ENCODE assay signal across 8 cellular contexts in the genomic region with DNA sequence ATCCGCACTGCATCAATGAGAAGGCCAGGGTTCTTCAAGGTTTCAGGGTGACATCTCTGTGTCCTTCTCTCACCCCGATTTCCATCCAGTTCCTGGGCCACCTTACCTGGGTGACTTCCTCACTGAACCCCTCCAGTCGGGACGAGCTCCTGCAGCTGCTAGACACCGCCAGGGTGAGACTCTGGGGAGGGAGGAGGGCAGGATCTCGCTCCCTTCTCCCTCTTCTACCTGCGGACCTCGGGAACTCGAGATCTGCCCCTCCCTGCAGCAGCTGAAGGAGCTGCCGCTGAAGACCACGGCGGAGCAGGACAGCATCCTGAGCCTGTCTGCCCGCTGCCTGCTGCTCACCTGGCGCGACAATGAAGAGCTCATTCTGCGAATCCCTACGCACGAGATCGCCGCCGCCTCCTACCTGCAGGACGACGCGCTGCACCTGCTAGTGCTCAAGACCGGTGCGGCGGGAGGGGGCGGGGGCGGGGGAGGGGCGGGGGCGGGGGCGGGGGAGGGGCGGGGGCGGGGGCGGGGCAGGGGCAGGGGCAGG. TPM values are rescaled to one million over a fixed set of nuclear protein-coding genes. Genes with fewer than 3 reads are reported as not detected.
A peak's percentile ranks its signal among the peaks of the same experiment; 100 is the strongest.
DNase-seq lines count a peak whose midpoint lies in the region; ATAC-seq and TF ChIP-seq lines count a peak whose summit lies in the region.

No MANE protein-coding gene starts in this region.

- BruUV-seq in Calu3 (replicated peaks; lab: Mats Ljungman, UMichigan), result no TSS peak

- peak overlapping the region; percentile 29 for H3K27ac Mint-ChIP-seq in Calu3 (ENCODE audit: unreplicated experiment)

- H3K36me3 ChIP-seq in colonic mucosa (no peaks in the 10 kb centered on the region), parathyroid adenoma (ENCODE audit: control insufficient read depth, insufficient read depth, low read length) (no peaks in the 10 kb centered on the region)

- no peaks in the 10 kb centered on the region for H3K9me3 ChIP-seq in colonic mucosa
- no peaks in the 10 kb centered on the region for H3K9me3 ChIP-seq in parathyroid adenoma (ENCODE audit: control insufficient read depth, low read length)

- H3K9ac ChIP-seq in colonic mucosa (ENCODE audit: low read depth in 2 of 2, low read length in 2 of 2) (no peak overlapping the region), parathyroid adenoma (no peak overlapping the region)

- peak overlapping the region; percentile 13 for H3K4me2 ChIP-seq in parathyroid adenoma (ENCODE audit: low read length)

- TF ChIP-seq CTCF in Calu3 (IDR thresholded peaks at IDR 0.05; ENCODE audit: unreplicated experiment) (peak; percentile 86), colonic mucosa (IDR thresholded peaks at IDR 0.05) (no peak), parathyroid adenoma (IDR thresholded peaks at IDR 0.05) (peak; percentile 39)

- CTCF ChIA-PET in Calu3 (lab: Charles Lee), result interaction anchor here (0.6 to 1.7 kb wide), 20 partner anchors 8 to 194 kb away, joined by 3 to 13 read pairs (median 4); a partner anchor contains a TSS

- H3K4me3 Mint-ChIP-seq in Calu3 (ENCODE audit: low read depth, unreplicated experiment), result peak overlapping the region; percentile 88

- intact Hi-C loops in Calu3 (cut with micrococcal nuclease; ENCODE audit: unreplicated experiment), result no loop called here
- intact Hi-C loops in colonic mucosa (cut with DNase I), result no loop called here

- no peaks in the 10 kb centered on the region for H3K9me3 Mint-ChIP-seq in Calu3 (ENCODE audit: low read depth, unreplicated experiment)

- H3K4me1 Mint-ChIP-seq in Calu3 (ENCODE audit: low read depth, unreplicated experiment), result no peaks in the 10 kb centered on the region

- H3K27me3 Mint-ChIP-seq in Calu3 (ENCODE audit: unreplicated experiment), result peaks cover 95% of the 10 kb centered on the region

- H3K27me3 ChIP-seq in colonic mucosa (peaks cover 25% of the 10 kb centered on the region), parathyroid adenoma (ENCODE audit: control insufficient read depth, insufficient read depth, low read length) (no peaks in the 10 kb centered on the region)

- H3K4me1 ChIP-seq in colonic mucosa, result no peaks in the 10 kb centered on the region
- H3K4me1 ChIP-seq in parathyroid adenoma, result peaks cover 7% of the 10 kb centered on the region

- H3K27ac ChIP-seq in colonic mucosa (no peak overlapping the region), parathyroid adenoma (peak overlapping the region; percentile 5)

- H3K4me3 ChIP-seq in colonic mucosa (no peak overlapping the region), parathyroid adenoma (ENCODE audit: low read depth, low read length) (no peak overlapping the region)

- peak; percentile 88 for DNase-seq in Calu3
- peak; percentile 54 for DNase-seq in NCI-H1048 (lab: John Stamatoyannopoulos, UW)
- peak; percentile 32 to 50 (median 39) for DNase-seq in T-helper 1 cell
- peak; percentile 63 for DNase-seq in colonic mucosa
- no peak for DNase-seq in HCEC 1CT

- peaks cover 13% of the 10 kb centered on the region for H3K36me3 Mint-ChIP-seq in Calu3 (ENCODE audit: insufficient read depth, unreplicated experiment)

- no peaks in the 10 kb centered on the region for H3K79me2 ChIP-seq in parathyroid adenoma

- no peak for ATAC-seq in HG02678 (IDR thresholded peaks at IDR 0.05; ENCODE audit: unreplicated experiment)
- ATAC-seq in GM18505 (IDR thresholded peaks at IDR 0.05; ENCODE audit: unreplicated experiment), result no peak

- peak overlapping the region; percentile 81 for H2AFZ ChIP-seq in parathyroid adenoma

- no peak for TF ChIP-seq POLR2A in GM18505 (IDR thresholded peaks at IDR 0.05; ENCODE audit: borderline replicate concordance, extremely low read depth, insufficient read depth, insufficient read length)

RNA-seq across cellular contexts. Expression of a gene that starts 7.5 kb away (rescaled TPM):
- total RNA-seq in Calu3 (2022) (not detected in 2 replicates), colonic mucosa (1 to 10 TPM; 1.1 to 1.2 TPM)

RNA-seq across cellular contexts. Expression of a gene that starts 34.3 kb away (rescaled TPM):
- total RNA-seq in Calu3 (2022), result not detected in 2 replicates
- total RNA-seq in colonic mucosa, result 1 to 10 TPM; 3.7 to 6.6 TPM

RNA-seq across cellular contexts. Expression of a gene that starts 49.8 kb away (rescaled TPM):
- total RNA-seq in Calu3 (2022) (not detected in 2 replicates), colonic mucosa (under 1 TPM; 0.07 to 0.16 TPM)
